8 cellular contexts compared by ENCODE assay signal in genomic region chrX:9786839-9787635, GRCh38. TPM values are rescaled to one million over a fixed set of nuclear protein-coding genes. Genes with fewer than 3 reads are reported as not detected.
DNase-seq lines count a peak whose midpoint lies in the region; ATAC-seq, FAIRE-seq and TF ChIP-seq lines count a peak whose summit lies in the region.

No MANE protein-coding gene starts in this region.

- H3K27me3 Mint-ChIP-seq in activated naive CD4-positive, alpha-beta T cell treated with anti-CD3 and anti-CD28 coated beads for 36 hours (ENCODE audit: low read depth): peaks cover 33% of the 10 kb centered on the region

- H4K8ac ChIP-seq in mesenchymal stem cell (ENCODE audit: low read length): no peak overlapping the region

- 0% methylated on average over 24 of the region's 38 CpGs for WGBS in mesenchymal stem cell
- 8% methylated on average over 37 of the region's 38 CpGs for WGBS in urinary bladder

- peak overlapping the region; percentile 43 to 48 for H3K18ac ChIP-seq in mesenchymal stem cell (ENCODE audit: low read depth in 1 of 2, low read length in 2 of 2)

- peak overlapping the region; percentile 51 for H3K4me2 ChIP-seq in mesenchymal stem cell (ENCODE audit: low read length, poor library complexity, severe bottlenecking)

- peak overlapping the region; percentile 48 for H2BK15ac ChIP-seq in mesenchymal stem cell (ENCODE audit: low read depth, poor library complexity, severe bottlenecking)

- no peak for ATAC-seq in activated naive CD4-positive, alpha-beta T cell treated with anti-CD3 and anti-CD28 coated beads, Interleukin-2, amount 50 U/mL, for 72 hours

- CTCF ChIA-PET in activated naive CD4-positive, alpha-beta T cell treated with anti-CD3 and anti-CD28 coated beads for 36 hours (lab: Charles Lee): no interaction called here

- H2BK12ac ChIP-seq in mesenchymal stem cell (ENCODE audit: low read length in 2 of 2): no peak overlapping the region

- peaks cover 0 to 49% of the 10 kb centered on the region in 2 experiments for H3K27me3 ChIP-seq in mesenchymal stem cell (ENCODE audit: control insufficient read depth in 1 of 2, insufficient read depth in 1 of 2, low read length in 2 of 2)

- H3K4me3 Mint-ChIP-seq in activated naive CD4-positive, alpha-beta T cell treated with anti-CD3 and anti-CD28 coated beads for 36 hours: peak overlapping the region; percentile 46

- H4K91ac ChIP-seq in mesenchymal stem cell (ENCODE audit: low read length): no peak overlapping the region

- H3K9ac ChIP-seq in mesenchymal stem cell (ENCODE audit: low read length): no peak overlapping the region

- intact Hi-C loops in activated naive CD4-positive, alpha-beta T cell treated with anti-CD3 and anti-CD28 coated beads for 36 hours (cut with micrococcal nuclease): no loop called here

- peak overlapping the region; percentile 71 for H2AFZ ChIP-seq in mesenchymal stem cell (ENCODE audit: low read depth, low read length)

- DNase-seq in activated naive CD4-positive, alpha-beta T cell treated with anti-CD3 and anti-CD28 coated beads for 36 hours: no peak
- no peak for DNase-seq in activated naive CD4-positive, alpha-beta T cell treated with anti-CD3 and anti-CD28 coated beads, Interleukin-2, amount 50 U/mL, for 72 hours (ENCODE audit: low spot score in 2 of 2)
- no peak for DNase-seq in coronary artery (ENCODE audit: low spot score)
- peak; percentile 39 for DNase-seq in mesenchymal stem cell
- DNase-seq in pons (ENCODE audit: low spot score): no peak
- no peak for DNase-seq in HTR-8/SVneo (ENCODE audit: insufficient read length, low spot score)
- no peak for DNase-seq in mucosa of gallbladder (ENCODE audit: low spot score)

- no peaks in the 10 kb centered on the region for H3K36me3 Mint-ChIP-seq in activated naive CD4-positive, alpha-beta T cell treated with anti-CD3 and anti-CD28 coated beads for 36 hours (ENCODE audit: low read depth)
- H3K36me3 Mint-ChIP-seq in activated naive CD4-positive, alpha-beta T cell treated with anti-CD3 and anti-CD28 coated beads, Interleukin-2, amount 50 U/mL, for 72 hours: no peaks in the 10 kb centered on the region

- H2BK5ac ChIP-seq in mesenchymal stem cell (ENCODE audit: low read depth, low read length, poor library complexity, severe bottlenecking): peak overlapping the region; percentile 66

- H3K4me1 ChIP-seq in mesenchymal stem cell (ENCODE audit: control insufficient read depth, insufficient read depth, low read depth, low read length): peaks cover 12% of the 10 kb centered on the region
- no peaks in the 10 kb centered on the region for H3K4me1 ChIP-seq in urinary bladder (ENCODE audit: insufficient read depth)

- H3K9me3 ChIP-seq in mesenchymal stem cell (ENCODE audit: control insufficient read depth, low read length): peaks cover 6% of the 10 kb centered on the region

- TF ChIP-seq CTCF in coronary artery (IDR thresholded peaks at IDR 0.05): no peak

- H3K4me3 ChIP-seq in coronary artery (peak overlapping the region; percentile 52), mesenchymal stem cell (ENCODE audit: insufficient read depth in 1 of 2, low read depth in 1 of 2, low read length in 2 of 2) (peak overlapping the region in 1 of 2 experiments; percentile 79), urinary bladder (ENCODE audit: low read depth, low read length) (peak overlapping the region; percentile 68)

- H2BK120ac ChIP-seq in mesenchymal stem cell (ENCODE audit: low read depth, low read length): no peak overlapping the region

- H3K14ac ChIP-seq in mesenchymal stem cell (ENCODE audit: low read length in 2 of 2): no peak overlapping the region

- H3K79me1 ChIP-seq in mesenchymal stem cell (replicated peaks; ENCODE audit: low read length, poor library complexity, severe bottlenecking): no peaks in the 10 kb centered on the region

- H3K4ac ChIP-seq in mesenchymal stem cell (ENCODE audit: low read depth in 1 of 2, low read length in 2 of 2): peak overlapping the region in 1 of 2 experiments; percentile 58

- H3K36me3 ChIP-seq in mesenchymal stem cell (ENCODE audit: control insufficient read depth in 1 of 2, insufficient read depth in 2 of 2, low read depth in 1 of 2, low read length in 2 of 2): no peaks in the 10 kb centered on the region
- no peaks in the 10 kb centered on the region for H3K36me3 ChIP-seq in urinary bladder (ENCODE audit: insufficient read depth)

- H3K27ac Mint-ChIP-seq in activated naive CD4-positive, alpha-beta T cell treated with anti-CD3 and anti-CD28 coated beads for 36 hours: no peak overlapping the region
- no peak overlapping the region for H3K27ac Mint-ChIP-seq in activated naive CD4-positive, alpha-beta T cell treated with anti-CD3 and anti-CD28 coated beads, Interleukin-2, amount 50 U/mL, for 72 hours

- H3K23ac ChIP-seq in mesenchymal stem cell (ENCODE audit: low read length in 2 of 2): peak overlapping the region in 1 of 2 experiments; percentile 40

- H3K27ac ChIP-seq in coronary artery (no peak overlapping the region), mesenchymal stem cell (ENCODE audit: low read length, poor library complexity, severe bottlenecking) (no peak overlapping the region), urinary bladder (ENCODE audit: low read depth) (no peak overlapping the region)

- no peaks in the 10 kb centered on the region for H3K9me3 Mint-ChIP-seq in activated naive CD4-positive, alpha-beta T cell treated with anti-CD3 and anti-CD28 coated beads for 36 hours
- no peaks in the 10 kb centered on the region for H3K9me3 Mint-ChIP-seq in activated naive CD4-positive, alpha-beta T cell treated with anti-CD3 and anti-CD28 coated beads, Interleukin-2, amount 50 U/mL, for 72 hours

- H3K4me1 Mint-ChIP-seq in activated naive CD4-positive, alpha-beta T cell treated with anti-CD3 and anti-CD28 coated beads for 36 hours (ENCODE audit: low read depth): no peaks in the 10 kb centered on the region

- no peak overlapping the region for H2AK5ac ChIP-seq in mesenchymal stem cell (ENCODE audit: low read length, severe bottlenecking)

- FAIRE-seq in HTR-8/SVneo (lab: Jason Lieb, UNC): no peak

RNA-seq across cellular contexts. Expression of gene SHROOM2, which starts 0.8 kb away (rescaled TPM):
- not detected for total RNA-seq in activated naive CD4-positive, alpha-beta T cell treated with anti-CD3 and anti-CD28 coated beads for 36 hours
- not detected for total RNA-seq in activated naive CD4-positive, alpha-beta T cell treated with anti-CD3 and anti-CD28 coated beads, Interleukin-2, amount 50 U/mL, for 72 hours
- polyA plus RNA-seq in mesenchymal stem cell (2013, experiment 1 of 2): 7.9 TPM
- polyA plus RNA-seq in mesenchymal stem cell (2013, experiment 2 of 2): 7.6 TPM
- total RNA-seq in urinary bladder: 5.8 TPM
- polyA plus RNA-seq in urinary bladder: 2.6 TPM
- 13.1 TPM for total RNA-seq in mucosa of gallbladder

RNA-seq across cellular contexts. Expression of gene GPR143, which starts 21.4 kb away (rescaled TPM):
- total RNA-seq in activated naive CD4-positive, alpha-beta T cell treated with anti-CD3 and anti-CD28 coated beads for 36 hours: not detected
- not detected for total RNA-seq in activated naive CD4-positive, alpha-beta T cell treated with anti-CD3 and anti-CD28 coated beads, Interleukin-2, amount 50 U/mL, for 72 hours
- polyA plus RNA-seq in mesenchymal stem cell (2013, experiment 1 of 2): 1.2 TPM
- 1.3 TPM for polyA plus RNA-seq in mesenchymal stem cell (2013, experiment 2 of 2)
- total RNA-seq in urinary bladder: 0.79 TPM
- polyA plus RNA-seq in urinary bladder: 0.94 TPM
- total RNA-seq in mucosa of gallbladder: 1.8 TPM
